Comparison of ENCODE assay signal across 10 cellular contexts in the genomic region with DNA sequence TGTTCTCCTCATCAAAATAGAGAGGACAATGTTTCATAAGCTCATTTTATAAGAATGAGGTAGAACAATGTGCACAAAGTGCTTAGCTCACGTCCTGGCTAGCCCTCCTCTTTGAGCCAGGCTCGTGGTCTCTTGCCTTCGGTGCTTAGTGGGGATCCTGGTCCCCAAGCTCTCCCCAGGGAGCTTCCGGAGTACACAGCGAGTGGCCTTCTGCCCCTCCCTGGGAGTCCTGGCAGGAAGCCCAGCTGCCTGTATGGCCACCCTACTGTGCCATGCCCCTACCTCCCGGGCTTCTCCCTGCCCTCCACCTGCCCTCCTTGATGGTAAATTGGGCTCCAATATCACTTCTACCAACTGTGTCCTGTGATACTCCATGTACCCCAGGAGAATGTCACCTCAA. TPM values are rescaled to one million over a fixed set of nuclear protein-coding genes. Genes with fewer than 3 reads are reported as not detected.
DNase-seq lines count a peak whose midpoint lies in the region; ATAC-seq and TF ChIP-seq lines count a peak whose summit lies in the region.
"Had no signal": no experiment of that assay in that cellular context is flagged by ENCODE, and none has a peak within 500 bp of the region (broad histone marks: within the 10 kb centered on the region; RNA-seq: fewer than 3 reads in every experiment).

No MANE protein-coding gene starts in this region.

- intact Hi-C loops in activated CD4-positive, alpha-beta T cell treated with anti-CD3 and anti-CD28 coated beads for 36 hours (cut with DNase I, micrococcal nuclease): loop anchor here in 1 of 2 experiments (1.0 kb wide), 1 partner anchor 396 kb away; the partner anchor contains the start of gene TMED4
- intact Hi-C loops in dendritic cell treated with granulocyte-macrophage colony-stimulating factor and Interleukin-4, amounts not matched to agents 40 ng/mL and 50 ng/mL, for 4 days (cut with micrococcal nuclease): loop anchor here (10.0 kb wide), 1 partner anchor 47 kb away; no protein-coding TSS in a partner anchor

- peaks cover 74% of the 10 kb centered on the region for H3K4me1 Mint-ChIP-seq in activated CD4-positive, alpha-beta T cell treated with anti-CD3 and anti-CD28 coated beads for 36 hours
- peaks cover 89% of the 10 kb centered on the region for H3K4me1 Mint-ChIP-seq in dendritic cell treated with granulocyte-macrophage colony-stimulating factor and Interleukin-4, amounts not matched to agents 40 ng/mL and 50 ng/mL, for 4 days (ENCODE audit: low read depth)
- H3K4me1 Mint-ChIP-seq in stimulated activated naive CD8-positive, alpha-beta T cell treated with anti-CD3 and anti-CD28 coated beads, Interleukin-15, amount 100 ng/mL, for 72 hours: peaks cover 93% of the 10 kb centered on the region
- no peaks in the 10 kb centered on the region for H3K4me1 Mint-ChIP-seq in WTC11

- H3K4me3 Mint-ChIP-seq in activated CD4-positive, alpha-beta T cell treated with anti-CD3 and anti-CD28 coated beads for 36 hours: peak overlapping the region; percentile 99
- H3K4me3 Mint-ChIP-seq in dendritic cell treated with granulocyte-macrophage colony-stimulating factor and Interleukin-4, amounts not matched to agents 40 ng/mL and 50 ng/mL, for 4 days: peak overlapping the region; percentile 85
- H3K4me3 Mint-ChIP-seq in stimulated activated naive CD8-positive, alpha-beta T cell treated with anti-CD3 and anti-CD28 coated beads, Interleukin-15, amount 100 ng/mL, for 72 hours: peak overlapping the region; percentile 96 to 100
- no peak overlapping the region for H3K4me3 Mint-ChIP-seq in WTC11

- TF ChIP-seq CTCF in WTC11 (IDR thresholded peaks at IDR 0.05): no peak

- no peak for ATAC-seq in activated CD4-positive, alpha-beta T cell treated with anti-CD3 and anti-CD28 coated beads for 36 hours
- no peak for ATAC-seq in stimulated activated naive CD8-positive, alpha-beta T cell treated with anti-CD3 and anti-CD28 coated beads, Interleukin-15, amount 100 ng/mL, for 72 hours
- ATAC-seq in WTC11: no peak

- H3K36me3 Mint-ChIP-seq in activated CD4-positive, alpha-beta T cell treated with anti-CD3 and anti-CD28 coated beads for 36 hours (ENCODE audit: low read depth): peaks cover 75% of the 10 kb centered on the region
- peaks cover 74% of the 10 kb centered on the region for H3K36me3 Mint-ChIP-seq in dendritic cell treated with granulocyte-macrophage colony-stimulating factor and Interleukin-4, amounts not matched to agents 40 ng/mL and 50 ng/mL, for 4 days (ENCODE audit: low read depth)
- peaks cover 9% of the 10 kb centered on the region for H3K36me3 Mint-ChIP-seq in WTC11

- H3K27ac Mint-ChIP-seq in activated CD4-positive, alpha-beta T cell treated with anti-CD3 and anti-CD28 coated beads for 36 hours: peak overlapping the region; percentile 99
- peak overlapping the region; percentile 90 for H3K27ac Mint-ChIP-seq in dendritic cell treated with granulocyte-macrophage colony-stimulating factor and Interleukin-4, amounts not matched to agents 40 ng/mL and 50 ng/mL, for 4 days
- H3K27ac Mint-ChIP-seq in stimulated activated naive CD8-positive, alpha-beta T cell treated with anti-CD3 and anti-CD28 coated beads, Interleukin-15, amount 100 ng/mL, for 72 hours: peak overlapping the region; percentile 100
- no peak overlapping the region for H3K27ac Mint-ChIP-seq in WTC11

- peak; percentile 61 for DNase-seq in activated CD4-positive, alpha-beta T cell treated with anti-CD3 and anti-CD28 coated beads for 36 hours
- DNase-seq in activated CD4-positive, alpha-beta T cell treated with anti-CD3 and anti-CD28 coated beads for 48 hours: no peak
- DNase-seq in NCI-H2107 treated with DMSO at 0.1 percent for 48 hours (lab: John Stamatoyannopoulos, UW; ENCODE audit: unreplicated experiment): peak; percentile 75
- no peak for DNase-seq in stimulated activated naive CD8-positive, alpha-beta T cell treated with anti-CD3 and anti-CD28 coated beads, Interleukin-15, amount 100 ng/mL, for 72 hours
- no peak for DNase-seq in GM03348 (ENCODE audit: low spot score)
- no peak for DNase-seq in WTC11 (ENCODE audit: low spot score)
- no peak for DNase-seq in stimulated activated naive CD4-positive, alpha-beta T cell treated with Interleukin-2 at 50 U/mL for 16 hours (lab: John Stamatoyannopoulos, UW)
- DNase-seq: brain microvascular endothelial cell, NCI-H1105 had no signal

- CTCF ChIA-PET in activated CD4-positive, alpha-beta T cell treated with anti-CD3 and anti-CD28 coated beads for 36 hours (lab: Charles Lee): interaction anchor here (0.7 to 1.4 kb wide), 9 partner anchors 8 to 159 kb away, joined by 3 to 7 read pairs (median 3); no protein-coding TSS in a partner anchor
- CTCF ChIA-PET in WTC11 (lab: Charles Lee): interaction anchor here (0.5 to 1.0 kb wide), 2 partner anchors 22 to 121 kb away, joined by 3 read pairs; no protein-coding TSS in a partner anchor

- no peaks in the 10 kb centered on the region for H3K27me3 Mint-ChIP-seq in activated CD4-positive, alpha-beta T cell treated with anti-CD3 and anti-CD28 coated beads for 36 hours
- H3K27me3 Mint-ChIP-seq in dendritic cell treated with granulocyte-macrophage colony-stimulating factor and Interleukin-4, amounts not matched to agents 40 ng/mL and 50 ng/mL, for 4 days: no peaks in the 10 kb centered on the region
- H3K27me3 Mint-ChIP-seq in stimulated activated naive CD8-positive, alpha-beta T cell treated with anti-CD3 and anti-CD28 coated beads, Interleukin-15, amount 100 ng/mL, for 72 hours: no peaks in the 10 kb centered on the region
- H3K27me3 Mint-ChIP-seq in WTC11 (ENCODE audit: low read depth): no peaks in the 10 kb centered on the region

- POLR2A ChIA-PET in activated CD4-positive, alpha-beta T cell treated with anti-CD3 and anti-CD28 coated beads for 36 hours (lab: Charles Lee): interaction anchor here (1.0 to 1.3 kb wide), 3 partner anchors 22 to 158 kb away, joined by 3 to 5 read pairs (median 5); partner anchors contain the start of gene CCM2
- POLR2A ChIA-PET in WTC11 (lab: Charles Lee): no interaction called here

- no peaks in the 10 kb centered on the region for H3K9me3 Mint-ChIP-seq in activated CD4-positive, alpha-beta T cell treated with anti-CD3 and anti-CD28 coated beads for 36 hours (ENCODE audit: low read depth)
- H3K9me3 Mint-ChIP-seq in dendritic cell treated with granulocyte-macrophage colony-stimulating factor and Interleukin-4, amounts not matched to agents 40 ng/mL and 50 ng/mL, for 4 days: no peaks in the 10 kb centered on the region
- H3K9me3 Mint-ChIP-seq in stimulated activated naive CD8-positive, alpha-beta T cell treated with anti-CD3 and anti-CD28 coated beads, Interleukin-15, amount 100 ng/mL, for 72 hours: no peaks in the 10 kb centered on the region
- H3K9me3 Mint-ChIP-seq in WTC11: no peaks in the 10 kb centered on the region

TF ChIP-seq in WTC11, 78 proteins besides CTCF, POLR2A, EP300 and RAD21:
- no peak for TF ChIP-seq MYBL2 (CRISPR knock-in tag; IDR thresholded peaks at IDR 0.05)
- no peak for TF ChIP-seq TCF7 (CRISPR knock-in tag; IDR thresholded peaks at IDR 0.05; ENCODE audit: low read depth)
- no peak for TF ChIP-seq USF1 (CRISPR knock-in tag; IDR thresholded peaks at IDR 0.05)
- no peak for TF ChIP-seq GRHL2 (CRISPR knock-in tag; IDR thresholded peaks at IDR 0.05; ENCODE audit: insufficient replicate concordance, severe bottlenecking)
- TF ChIP-seq MAX (CRISPR knock-in tag; IDR thresholded peaks at IDR 0.05): no peak
- no peak for TF ChIP-seq SP1 (CRISPR knock-in tag; conservative IDR thresholded peaks at IDR 0.05)
- TF ChIP-seq, protein P1, sequence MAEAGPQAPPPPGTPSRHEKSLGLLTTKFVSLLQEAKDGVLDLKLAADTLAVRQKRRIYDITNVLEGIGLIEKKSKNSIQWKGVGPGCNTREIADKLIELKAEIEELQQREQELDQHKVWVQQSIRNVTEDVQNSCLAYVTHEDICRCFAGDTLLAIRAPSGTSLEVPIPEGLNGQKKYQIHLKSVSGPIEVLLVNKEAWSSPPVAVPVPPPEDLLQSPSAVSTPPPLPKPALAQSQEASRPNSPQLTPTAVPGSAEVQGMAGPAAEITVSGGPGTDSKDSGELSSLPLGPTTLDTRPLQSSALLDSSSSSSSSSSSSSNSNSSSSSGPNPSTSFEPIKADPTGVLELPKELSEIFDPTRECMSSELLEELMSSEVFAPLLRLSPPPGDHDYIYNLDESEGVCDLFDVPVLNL (CRISPR knock-in tag; IDR thresholded peaks at IDR 0.05; ENCODE audit: borderline replicate concordance, low read depth): no peak
- TF ChIP-seq OVOL2 (CRISPR knock-in tag; IDR thresholded peaks at IDR 0.05; ENCODE audit: borderline replicate concordance): no peak
- no peak for TF ChIP-seq SOX15 (CRISPR knock-in tag; IDR thresholded peaks at IDR 0.05)
- no peak for TF ChIP-seq ZNF671 (CRISPR knock-in tag; IDR thresholded peaks at IDR 0.05)
- no peak for TF ChIP-seq NR3C1 (CRISPR knock-in tag; conservative IDR thresholded peaks at IDR 0.05; ENCODE audit: low read depth)
- TF ChIP-seq ATF2 (CRISPR knock-in tag; IDR thresholded peaks at IDR 0.05; ENCODE audit: borderline replicate concordance, low read depth): no peak
- no peak for TF ChIP-seq TEAD1 (CRISPR knock-in tag; IDR thresholded peaks at IDR 0.05)

RNA-seq across cellular contexts. Expression of gene MYO1G, which starts 0.9 kb away (rescaled TPM):
- 100 to 1,000 TPM; 369 to 376 TPM for total RNA-seq in activated CD4-positive, alpha-beta T cell treated with anti-CD3 and anti-CD28 coated beads for 36 hours
- total RNA-seq in WTC11 (2021): 0.41 to 0.48 TPM (median 0.46 TPM) in 3 replicates

RNA-seq across cellular contexts. Expression of gene CCM2, which starts 22.0 kb away (rescaled TPM):
- total RNA-seq in activated CD4-positive, alpha-beta T cell treated with anti-CD3 and anti-CD28 coated beads for 36 hours: 10 to 100 TPM; 70.1 to 80.1 TPM
- total RNA-seq in WTC11 (2021): 30.7 to 32.7 TPM (median 32.0 TPM) in 3 replicates

Comparison
In these comparisons a context has a peak if more than half of its experiments do, and no peak if none do; other contexts are left out.
1. DNase-seq: peak in activated CD4-positive, alpha-beta T cell treated with anti-CD3 and anti-CD28 coated beads for 36 hours (single experiment) and NCI-H2107 treated with DMSO at 0.1 percent for 48 hours (single experiment); none in activated CD4-positive, alpha-beta T cell treated with anti-CD3 and anti-CD28 coated beads for 48 hours (single experiment), stimulated activated naive CD8-positive, alpha-beta T cell treated with anti-CD3 and anti-CD28 coated beads, Interleukin-15, amount 100 ng/mL, for 72 hours (0 of 2), GM03348 (single experiment), WTC11 (single experiment) and stimulated activated naive CD4-positive, alpha-beta T cell treated with Interleukin-2 at 50 U/mL for 16 hours (single experiment).
2. RNA of gene MYO1G, which starts 0.9 kb away (total RNA-seq): 369 to 376 TPM in activated CD4-positive, alpha-beta T cell treated with anti-CD3 and anti-CD28 coated beads for 36 hours; 0.41 to 0.48 TPM in WTC11; every median in the first group is over 100 times any median in the second.